ENCODE assay signal across 22 cellular contexts in genomic region chr15:60081976-60082375, GRCh38.
"Had no signal": no experiment of that assay in that cellular context is flagged by ENCODE, and none has a peak within 500 bp of the region (broad histone marks: within the 10 kb centered on the region; RNA-seq: fewer than 3 reads in every experiment).

No MANE protein-coding gene starts in this region.

- H3K4me2 ChIP-seq: hepatocyte had no signal

- H3K4me1 Mint-ChIP-seq: immature natural killer cell, naive B cell had no signal

- H3K36me3 ChIP-seq: colonic mucosa, esophagus muscularis mucosa, gastroesophageal sphincter, heart left ventricle, left ventricle myocardium inferior, lower lobe of right lung had no signal

- H3K4me3 Mint-ChIP-seq: dendritic cell treated with granulocyte-macrophage colony-stimulating factor and Interleukin-4, amounts not matched to agents 40 ng/mL and 50 ng/mL, for 4 days; effector memory CD8-positive, alpha-beta T cell; endodermal cell; immature natural killer cell; mesothelial cell of epicardium; naive B cell had no signal

- H3K79me2 ChIP-seq: hepatocyte had no signal

- H3K4me1 ChIP-seq: colonic mucosa, esophagus muscularis mucosa, foreskin keratinocyte, gastroesophageal sphincter, heart left ventricle, left ventricle myocardium inferior, lower lobe of right lung had no signal

- ATAC-seq: effector memory CD8-positive, alpha-beta T cell; foreskin keratinocyte; gastroesophageal sphincter; heart left ventricle; lower lobe of right lung; mucosa of descending colon had no signal

- H3K27me3 ChIP-seq: colonic mucosa, foreskin keratinocyte had no signal

- H3K9me3 Mint-ChIP-seq: dendritic cell treated with granulocyte-macrophage colony-stimulating factor and Interleukin-4, amounts not matched to agents 40 ng/mL and 50 ng/mL, for 4 days; effector memory CD8-positive, alpha-beta T cell; endodermal cell; immature natural killer cell; mesothelial cell of epicardium; naive B cell had no signal

- H3K27me3 Mint-ChIP-seq: dendritic cell treated with granulocyte-macrophage colony-stimulating factor and Interleukin-4, amounts not matched to agents 40 ng/mL and 50 ng/mL, for 4 days had no signal

- H3K9me3 ChIP-seq: colonic mucosa, esophagus muscularis mucosa, gastroesophageal sphincter, heart left ventricle, left ventricle myocardium inferior, lower lobe of right lung, mucosa of descending colon had no signal

- H3K4me3 ChIP-seq: colonic mucosa, esophagus muscularis mucosa, gastroesophageal sphincter, heart left ventricle, hepatocyte, left ventricle myocardium inferior, lower lobe of right lung, mucosa of descending colon had no signal

- DNase-seq: colonic mucosa; cortex of kidney; effector CD8-positive, alpha-beta T cell; effector memory CD8-positive, alpha-beta T cell; endodermal cell; foreskin keratinocyte; heart left ventricle; hypothalamus; immature natural killer cell; islet precursor cell; kidney; kidney glomerular epithelial cell; left ventricle myocardium inferior; lower lobe of right lung; mesenchymal stem cell; mucosa of descending colon; naive B cell had no signal

- H2AFZ ChIP-seq: hepatocyte had no signal

- H3K27ac Mint-ChIP-seq: dendritic cell treated with granulocyte-macrophage colony-stimulating factor and Interleukin-4, amounts not matched to agents 40 ng/mL and 50 ng/mL, for 4 days; effector memory CD8-positive, alpha-beta T cell; endodermal cell; immature natural killer cell; mesothelial cell of epicardium; naive B cell had no signal

- H3K36me3 Mint-ChIP-seq: immature natural killer cell, mesothelial cell of epicardium, naive B cell had no signal

- H3K27ac ChIP-seq: colonic mucosa, esophagus muscularis mucosa, foreskin keratinocyte, gastroesophageal sphincter, heart left ventricle, hepatocyte, left ventricle myocardium inferior, lower lobe of right lung had no signal
